ENCODE assay signal across 15 cellular contexts in genomic region chr12:34401659-34402227, GRCh38.
DNase-seq lines count a peak whose midpoint lies in the region; ATAC-seq lines count a peak whose summit lies in the region.
"Had no signal": no experiment of that assay in that cellular context is flagged by ENCODE, and none has a peak within 500 bp of the region (broad histone marks: within the 10 kb centered on the region; RNA-seq: fewer than 3 reads in every experiment).

No MANE protein-coding gene starts in this region.

- peak overlapping the region; percentile 15; the same call in 1 of the 2 replicates for H3K4me3 ChIP-seq in iPS-18c (ENCODE audit: insufficient read depth, low read depth, low read length)
- H3K4me3 ChIP-seq: GM12878 had no signal

- H3K9me3 ChIP-seq in iPS-18c (ENCODE audit: control insufficient read depth, insufficient read depth, low read length) = peaks cover 53% of the 10 kb centered on the region

- POLR2A ChIA-PET in activated CD4-positive, alpha-beta T cell treated with anti-CD3 and anti-CD28 coated beads, Interleukin-2, amount 10 ng/mL, durations not matched to agents 7 days and 5 days (lab: Charles Lee) = no interaction called here

- H3K9me3 Mint-ChIP-seq in activated CD4-positive, alpha-beta T cell treated with anti-CD3 and anti-CD28 coated beads, Interleukin-2, amount 10 ng/mL, durations not matched to agents 7 days and 5 days = peaks cover 6% of the 10 kb centered on the region

- no peak for ATAC-seq in HG02623 (IDR thresholded peaks at IDR 0.05; ENCODE audit: unreplicated experiment)
- ATAC-seq: GM12878 had no signal

- CTCF ChIA-PET in activated CD4-positive, alpha-beta T cell treated with anti-CD3 and anti-CD28 coated beads, Interleukin-2, amount 10 ng/mL, durations not matched to agents 7 days and 5 days (lab: Charles Lee) = no interaction called here

- H3K27me3 Mint-ChIP-seq in activated CD4-positive, alpha-beta T cell treated with anti-CD3 and anti-CD28 coated beads, Interleukin-2, amount 10 ng/mL, durations not matched to agents 7 days and 5 days = no peaks in the 10 kb centered on the region

- H3K27ac Mint-ChIP-seq in activated CD4-positive, alpha-beta T cell treated with anti-CD3 and anti-CD28 coated beads, Interleukin-2, amount 10 ng/mL, durations not matched to agents 7 days and 5 days = no peak overlapping the region

- H3K36me3 Mint-ChIP-seq in activated CD4-positive, alpha-beta T cell treated with anti-CD3 and anti-CD28 coated beads, Interleukin-2, amount 10 ng/mL, durations not matched to agents 7 days and 5 days (ENCODE audit: low read depth) = no peaks in the 10 kb centered on the region

- H3K4me3 Mint-ChIP-seq in activated CD4-positive, alpha-beta T cell treated with anti-CD3 and anti-CD28 coated beads, Interleukin-2, amount 10 ng/mL, durations not matched to agents 7 days and 5 days = no peak overlapping the region

- no peaks in the 10 kb centered on the region for H3K4me1 Mint-ChIP-seq in activated CD4-positive, alpha-beta T cell treated with anti-CD3 and anti-CD28 coated beads, Interleukin-2, amount 10 ng/mL, durations not matched to agents 7 days and 5 days

- peak; percentile 1 for DNase-seq in activated CD4-positive, alpha-beta T cell treated with anti-CD3 and anti-CD28 coated beads for 48 hours
- DNase-seq in activated CD4-positive, alpha-beta T cell treated with anti-CD3 and anti-CD28 coated beads, Interleukin-2, amount 10 ng/mL, durations not matched to agents 7 days and 5 days = no peak
- DNase-seq in activated CD8-positive, alpha-beta memory T cell treated with anti-CD3 and anti-CD28 coated beads, Interleukin-2, amount 50 U/mL, for 48 hours = peak; percentile 6
- peak; percentile 8 for DNase-seq in stimulated activated CD8-positive, alpha-beta memory T cell treated with anti-CD3 and anti-CD28 coated beads, Interleukin-4, amount 100 ng/mL, for 48 hours
- no peak for DNase-seq in NCI-H2227 (lab: John Stamatoyannopoulos, UW; ENCODE audit: unreplicated experiment)
- no peak for DNase-seq in GOT3 (lab: John Stamatoyannopoulos, UW)
- DNase-seq: activated CD4-positive, CD25-positive, alpha-beta regulatory T cell; effector memory CD4-positive, alpha-beta T cell; HCEC 1CT; midbrain; NCI-H1092 treated with DMSO at 0.1 percent for 48 hours; NCI-H748 treated with DMSO at 0.1 percent for 48 hours had no signal

Comparison
In these comparisons a context has a peak if more than half of its experiments do, and no peak if none do; other contexts are left out.
1. DNase-seq: peak in activated CD4-positive, alpha-beta T cell treated with anti-CD3 and anti-CD28 coated beads for 48 hours (single experiment), activated CD8-positive, alpha-beta memory T cell treated with anti-CD3 and anti-CD28 coated beads, Interleukin-2, amount 50 U/mL, for 48 hours (single experiment) and stimulated activated CD8-positive, alpha-beta memory T cell treated with anti-CD3 and anti-CD28 coated beads, Interleukin-4, amount 100 ng/mL, for 48 hours (single experiment); none in activated CD4-positive, alpha-beta T cell treated with anti-CD3 and anti-CD28 coated beads, Interleukin-2, amount 10 ng/mL, durations not matched to agents 7 days and 5 days (single experiment), NCI-H2227 (single experiment) and GOT3 (single experiment).